Comparison of ENCODE assay signal across 10 cellular contexts in genomic region chr18:23967321-23968089, GRCh38. TPM values are rescaled to one million over a fixed set of nuclear protein-coding genes. Genes with fewer than 3 reads are reported as not detected.
A peak's percentile ranks its signal among the peaks of the same experiment; 100 is the strongest.
DNase-seq lines count a peak whose midpoint lies in the region; ATAC-seq and FAIRE-seq lines count a peak whose summit lies in the region.
"Had no signal": no experiment of that assay in that cellular context is flagged by ENCODE, and none has a peak within 500 bp of the region (broad histone marks: within the 10 kb centered on the region; RNA-seq: fewer than 3 reads in every experiment).

No MANE protein-coding gene starts in this region.

- peaks cover 12% of the 10 kb centered on the region for H3K27me3 Mint-ChIP-seq in activated CD4-positive, alpha-beta memory T cell treated with anti-CD3 and anti-CD28 coated beads, Interleukin-2, amount 10 ng/mL, durations not matched to agents 7 days and 5 days
- H3K27me3 Mint-ChIP-seq: dendritic cell treated with granulocyte-macrophage colony-stimulating factor and Interleukin-4, amounts not matched to agents 40 ng/mL and 50 ng/mL, for 4 days had no signal

- peak overlapping the region; percentile 2 for H3K27ac Mint-ChIP-seq in activated CD4-positive, alpha-beta memory T cell treated with anti-CD3 and anti-CD28 coated beads, Interleukin-2, amount 10 ng/mL, durations not matched to agents 7 days and 5 days
- H3K27ac Mint-ChIP-seq: dendritic cell treated with granulocyte-macrophage colony-stimulating factor and Interleukin-4, amounts not matched to agents 40 ng/mL and 50 ng/mL, for 4 days; nephron had no signal

- no peak for DNase-seq in GM19239 (ENCODE audit: insufficient read length, low spot score)
- DNase-seq in activated CD4-positive, alpha-beta memory T cell treated with anti-CD3 and anti-CD28 coated beads, Interleukin-2, amount 10 ng/mL, durations not matched to agents 7 days and 5 days: peak; percentile 61
- DNase-seq in DMS 273 (lab: John Stamatoyannopoulos, UW; ENCODE audit: unreplicated experiment): no peak
- DNase-seq in HPDE6-E6E7 (ENCODE audit: extremely low spot score): no peak
- no peak for DNase-seq in iPS-NIHi7 (ENCODE audit: extremely low spot score)
- DNase-seq in pons (ENCODE audit: low spot score): no peak

- peak; percentile 90 for FAIRE-seq in GM19239 (lab: Jason Lieb, UNC)

- H3K9me3 ChIP-seq in BLaER1 treated with 17β-estradiol and CSF1 and Interleukin-3, amounts not matched to agents 10 nM and 100 nM (replicated peaks in 1 of 11): 0 out of 22 replicates have a peak, but pooled peaks cover 0 to 5% (median 0%) of the 10 kb centered on the region in 11 experiments

- peak overlapping the region in 8 of 11 experiments; percentile 0 to 62 (median 28); a peak in 13 of 22 replicates for H3K27ac ChIP-seq in BLaER1 treated with 17β-estradiol and CSF1 and Interleukin-3, amounts not matched to agents 10 nM and 100 nM

- no peak overlapping the region for H3K4me3 Mint-ChIP-seq in activated CD4-positive, alpha-beta memory T cell treated with anti-CD3 and anti-CD28 coated beads, Interleukin-2, amount 10 ng/mL, durations not matched to agents 7 days and 5 days
- H3K4me3 Mint-ChIP-seq: dendritic cell treated with granulocyte-macrophage colony-stimulating factor and Interleukin-4, amounts not matched to agents 40 ng/mL and 50 ng/mL, for 4 days; nephron had no signal

- H3K9me3 Mint-ChIP-seq in activated CD4-positive, alpha-beta memory T cell treated with anti-CD3 and anti-CD28 coated beads, Interleukin-2, amount 10 ng/mL, durations not matched to agents 7 days and 5 days: no peaks in the 10 kb centered on the region
- H3K9me3 Mint-ChIP-seq: dendritic cell treated with granulocyte-macrophage colony-stimulating factor and Interleukin-4, amounts not matched to agents 40 ng/mL and 50 ng/mL, for 4 days; nephron had no signal

- peak overlapping the region in 2 of 10 experiments; percentile 4 to 34; a peak in 4 of 20 replicates for H3K4me3 ChIP-seq in BLaER1 treated with 17β-estradiol and CSF1 and Interleukin-3, amounts not matched to agents 10 nM and 100 nM

- H3K9ac ChIP-seq in BLaER1 treated with 17β-estradiol and CSF1 and Interleukin-3, amounts not matched to agents 10 nM and 100 nM: peak overlapping the region in 4 of 11 experiments; percentile 11 to 33 (median 22); a peak in 4 of 22 replicates

- peak; percentile 69 for ATAC-seq in HG03460 (IDR thresholded peaks at IDR 0.05; ENCODE audit: unreplicated experiment)

- peaks cover 66% of the 10 kb centered on the region for H3K4me1 Mint-ChIP-seq in activated CD4-positive, alpha-beta memory T cell treated with anti-CD3 and anti-CD28 coated beads, Interleukin-2, amount 10 ng/mL, durations not matched to agents 7 days and 5 days

- H3K4me1 ChIP-seq in BLaER1 treated with 17β-estradiol and CSF1 and Interleukin-3, amounts not matched to agents 10 nM and 100 nM: peaks cover 35 to 47% (median 42%) of the 10 kb centered on the region in 10 experiments

- peaks cover 0 to 10% (median 0%) of the 10 kb centered on the region in 11 experiments; a peak in 1 of 22 replicates for H4K20me1 ChIP-seq in BLaER1 treated with 17β-estradiol and CSF1 and Interleukin-3, amounts not matched to agents 10 nM and 100 nM

- H3K27me3 ChIP-seq in BLaER1 treated with 17β-estradiol and CSF1 and Interleukin-3, amounts not matched to agents 10 nM and 100 nM: peaks cover 0 to 4% (median 0%) of the 10 kb centered on the region in 11 experiments; a peak in 1 of 22 replicates

- POLR2A ChIA-PET in activated CD4-positive, alpha-beta memory T cell treated with anti-CD3 and anti-CD28 coated beads, Interleukin-2, amount 10 ng/mL, durations not matched to agents 7 days and 5 days (lab: Charles Lee): interaction anchor here (1.0 to 5.1 kb wide), 9 partner anchors 18 to 48 kb away, joined by 3 to 37 read pairs (median 5); partner anchors contain the start of gene TTC39C

- H3K36me3 Mint-ChIP-seq in activated CD4-positive, alpha-beta memory T cell treated with anti-CD3 and anti-CD28 coated beads, Interleukin-2, amount 10 ng/mL, durations not matched to agents 7 days and 5 days (ENCODE audit: low read depth): no peaks in the 10 kb centered on the region

- peak overlapping the region; percentile 71 to 94 (median 85) for H3K4me2 ChIP-seq in BLaER1 treated with 17β-estradiol and CSF1 and Interleukin-3, amounts not matched to agents 10 nM and 100 nM

- no peaks in the 10 kb centered on the region for H3K36me3 ChIP-seq in BLaER1 treated with 17β-estradiol and CSF1 and Interleukin-3, amounts not matched to agents 10 nM and 100 nM

- CTCF ChIA-PET in activated CD4-positive, alpha-beta memory T cell treated with anti-CD3 and anti-CD28 coated beads, Interleukin-2, amount 10 ng/mL, durations not matched to agents 7 days and 5 days (lab: Charles Lee): interaction anchor here (0.6 to 1.0 kb wide), 3 partner anchors 22 to 152 kb away, joined by 3 read pairs; no protein-coding TSS in a partner anchor

RNA-seq across cellular contexts. Expression of gene TTC39C, which starts 47.0 kb away (rescaled TPM):
- total RNA-seq in activated CD4-positive, alpha-beta memory T cell treated with anti-CD3 and anti-CD28 coated beads, Interleukin-2, amount 10 ng/mL, durations not matched to agents 7 days and 5 days: 10 to 100 TPM; 94.0 to 94.4 TPM
